ENCODE assay signal across 19 cellular contexts in genomic region chr15:93488157-93488803, GRCh38.
"Had no signal": no experiment of that assay in that cellular context is flagged by ENCODE, and none has a peak within 500 bp of the region (broad histone marks: within the 10 kb centered on the region; RNA-seq: fewer than 3 reads in every experiment).

No MANE protein-coding gene starts in this region.

- H3K36me3 Mint-ChIP-seq: immature natural killer cell; naive thymus-derived CD4-positive, alpha-beta T cell; stimulated activated naive B cell treated with anti-CD40 and anti-IgM and Interleukin-4, amounts not matched to agents 10 μg/mL and 1 μg/mL and 100 μg/mL, for 72 hours had no signal

- H3K27ac ChIP-seq: foreskin keratinocyte, neutrophil, sigmoid colon, skin epidermis, testis, tibial nerve, upper lobe of right lung, vagina had no signal

- H3K36me3 ChIP-seq: neutrophil, sigmoid colon, tibial nerve, upper lobe of right lung, vagina had no signal

- H3K27ac Mint-ChIP-seq: immature natural killer cell; naive thymus-derived CD4-positive, alpha-beta T cell; nephron progenitor cell; stimulated activated naive B cell treated with anti-CD40 and anti-IgM and Interleukin-4, amounts not matched to agents 10 μg/mL and 1 μg/mL and 100 μg/mL, for 72 hours; stimulated activated naive CD8-positive, alpha-beta T cell treated with anti-CD3 and anti-CD28 coated beads, Interleukin-15, amount 100 ng/mL, for 72 hours had no signal

- H3K4me3 Mint-ChIP-seq: immature natural killer cell; naive thymus-derived CD4-positive, alpha-beta T cell; nephron progenitor cell; stimulated activated naive B cell treated with anti-CD40 and anti-IgM and Interleukin-4, amounts not matched to agents 10 μg/mL and 1 μg/mL and 100 μg/mL, for 72 hours; stimulated activated naive CD8-positive, alpha-beta T cell treated with anti-CD3 and anti-CD28 coated beads, Interleukin-15, amount 100 ng/mL, for 72 hours had no signal

- H3K4me3 ChIP-seq: psoas muscle, sigmoid colon, skin epidermis, testis, tibial nerve, upper lobe of right lung, vagina had no signal

- DNase-seq: dermis blood vessel endothelial cell; immature natural killer cell; mesendoderm; naive thymus-derived CD4-positive, alpha-beta T cell; nephron progenitor cell; psoas muscle; retina; sigmoid colon; stimulated activated CD4-positive, alpha-beta T cell treated with anti-CD3 and anti-CD28 coated beads, Interleukin-2, amount 100 ng/mL, for 24 hours; stimulated activated CD4-positive, alpha-beta T cell treated with anti-CD3 and anti-CD28 coated beads, Interleukin-4, amount 100 ng/mL, for 4 hours; stimulated activated naive B cell treated with anti-CD40 and anti-IgM and Interleukin-4, amounts not matched to agents 10 μg/mL and 1 μg/mL and 100 μg/mL, for 72 hours; stimulated activated naive CD8-positive, alpha-beta T cell treated with anti-CD3 and anti-CD28 coated beads, Interleukin-15, amount 100 ng/mL, for 72 hours; testis; upper lobe of right lung had no signal

- H3K27me3 ChIP-seq: foreskin keratinocyte, neutrophil, sigmoid colon, testis, tibial nerve, upper lobe of right lung, vagina had no signal

- H3K4me1 Mint-ChIP-seq: immature natural killer cell; naive thymus-derived CD4-positive, alpha-beta T cell; nephron progenitor cell; stimulated activated naive B cell treated with anti-CD40 and anti-IgM and Interleukin-4, amounts not matched to agents 10 μg/mL and 1 μg/mL and 100 μg/mL, for 72 hours; stimulated activated naive CD8-positive, alpha-beta T cell treated with anti-CD3 and anti-CD28 coated beads, Interleukin-15, amount 100 ng/mL, for 72 hours had no signal

- H3K27me3 Mint-ChIP-seq: stimulated activated naive B cell treated with anti-CD40 and anti-IgM and Interleukin-4, amounts not matched to agents 10 μg/mL and 1 μg/mL and 100 μg/mL, for 72 hours had no signal

- ATAC-seq: foreskin keratinocyte; naive thymus-derived CD4-positive, alpha-beta T cell; psoas muscle; stimulated activated naive B cell treated with anti-CD40 and anti-IgM and Interleukin-4, amounts not matched to agents 10 μg/mL and 1 μg/mL and 100 μg/mL, for 72 hours; stimulated activated naive CD8-positive, alpha-beta T cell treated with anti-CD3 and anti-CD28 coated beads, Interleukin-15, amount 100 ng/mL, for 72 hours; upper lobe of right lung had no signal

- H3K9me3 ChIP-seq: neutrophil, psoas muscle, sigmoid colon, testis, tibial nerve, upper lobe of right lung, vagina had no signal

- H3K9me3 Mint-ChIP-seq: immature natural killer cell; naive thymus-derived CD4-positive, alpha-beta T cell; nephron progenitor cell; stimulated activated naive B cell treated with anti-CD40 and anti-IgM and Interleukin-4, amounts not matched to agents 10 μg/mL and 1 μg/mL and 100 μg/mL, for 72 hours; stimulated activated naive CD8-positive, alpha-beta T cell treated with anti-CD3 and anti-CD28 coated beads, Interleukin-15, amount 100 ng/mL, for 72 hours had no signal

- H3K4me1 ChIP-seq: foreskin keratinocyte, sigmoid colon, upper lobe of right lung had no signal
